Comparison of ENCODE assay signal across 9 cellular contexts in the genomic region with DNA sequence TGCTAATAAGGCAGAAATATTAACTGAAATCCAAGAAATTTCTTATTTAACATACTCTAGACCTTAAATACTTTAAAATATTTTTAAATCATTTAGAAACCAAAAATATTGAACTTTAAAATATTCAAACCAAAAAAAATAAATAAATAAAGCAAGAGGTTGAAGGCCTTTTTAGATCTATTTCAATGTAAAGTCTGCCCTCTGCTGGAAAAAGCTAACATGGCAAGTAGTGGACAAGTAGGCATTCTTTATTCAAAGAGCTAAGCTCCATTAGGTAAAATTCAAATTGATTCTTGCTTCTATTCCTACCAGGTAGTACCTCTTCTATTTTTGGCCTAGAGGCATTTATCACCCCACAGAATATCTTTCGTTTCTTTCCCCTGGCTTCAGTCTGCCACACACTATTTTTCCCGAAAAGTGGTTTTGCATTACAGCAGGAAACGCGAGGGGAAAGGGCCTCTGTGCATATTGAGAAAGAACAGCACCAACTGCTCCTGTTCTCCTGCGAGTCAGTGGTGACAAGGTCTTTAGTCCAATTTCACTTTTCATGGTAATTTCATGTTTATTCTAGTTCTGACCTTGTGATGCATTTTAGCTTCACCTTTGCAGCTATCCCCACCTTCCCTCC. TPM values are rescaled to one million over a fixed set of nuclear protein-coding genes. Genes with fewer than 3 reads are reported as not detected.
DNase-seq lines count a peak whose midpoint lies in the region; ATAC-seq and TF ChIP-seq lines count a peak whose summit lies in the region.
"Had no signal": no experiment of that assay in that cellular context is flagged by ENCODE, and none has a peak within 500 bp of the region (broad histone marks: within the 10 kb centered on the region; RNA-seq: fewer than 3 reads in every experiment).

No MANE protein-coding gene starts in this region.

- no peak overlapping the region for H3K27ac Mint-ChIP-seq in immature natural killer cell

- H3K9me3 Mint-ChIP-seq in immature natural killer cell: no peaks in the 10 kb centered on the region
- H3K9me3 Mint-ChIP-seq: central memory CD8-positive, alpha-beta T cell had no signal

- H3K4me3 Mint-ChIP-seq in immature natural killer cell: no peak overlapping the region
- H3K4me3 Mint-ChIP-seq: central memory CD8-positive, alpha-beta T cell had no signal

- intact Hi-C loops in ascending aorta (cut with DNase I): loop anchor here (1.0 to 5.0 kb wide), 2 partner anchors 41 to 77 kb away; no protein-coding TSS in a partner anchor

- peaks cover 0 to 2% of the 10 kb centered on the region in 2 donors for H3K4me1 Mint-ChIP-seq in immature natural killer cell
- H3K4me1 Mint-ChIP-seq: central memory CD8-positive, alpha-beta T cell had no signal

- no peaks in the 10 kb centered on the region for H3K4me1 ChIP-seq in Peyer's patch
- no peaks in the 10 kb centered on the region for H3K4me1 ChIP-seq in ascending aorta

- ATAC-seq in GM21367 (IDR thresholded peaks at IDR 0.05; ENCODE audit: unreplicated experiment) (peak; percentile 47), GM19463 (IDR thresholded peaks at IDR 0.05; ENCODE audit: unreplicated experiment) (no peak)

- H3K36me3 ChIP-seq in Peyer's patch: no peaks in the 10 kb centered on the region
- no peaks in the 10 kb centered on the region for H3K36me3 ChIP-seq in ascending aorta

- TF ChIP-seq CTCF in Peyer's patch (IDR thresholded peaks at IDR 0.05) (peak; percentile 58 to 90 (median 80)), ascending aorta (IDR thresholded peaks at IDR 0.05) (peak; percentile 72 to 93 (median 88))

- H3K27ac ChIP-seq in Peyer's patch (no peak overlapping the region), ascending aorta (no peak overlapping the region)

- no peak for TF ChIP-seq POLR2A in Peyer's patch (IDR thresholded peaks at IDR 0.05)

- no peaks in the 10 kb centered on the region for H3K36me3 Mint-ChIP-seq in immature natural killer cell

- DNase-seq in DMS79 treated with DMSO at 0.1 percent for 48 hours (lab: John Stamatoyannopoulos, UW) (peak; percentile 70), Peyer's patch (peak in 2 of 3 donors; percentile 72 to 77), ascending aorta (ENCODE audit: low spot score in 2 of 2) (peak in 1 of 2 donors; percentile 69), immature natural killer cell (peak; percentile 53 to 62 (median 60))
- DNase-seq in Jurkat, Clone E6-1 (ENCODE audit: low read depth, low spot score): peak; percentile 73
- peak; percentile 29 for DNase-seq in stimulated activated CD4-positive, alpha-beta T cell treated with anti-CD3 and anti-CD28 coated beads, Interleukin-1b, Interleukin-23, amount 100 ng/mL, for 48 hours

- H3K27me3 ChIP-seq in Peyer's patch (no peaks in the 10 kb centered on the region), ascending aorta (no peaks in the 10 kb centered on the region)

- no peaks in the 10 kb centered on the region for H3K27me3 Mint-ChIP-seq in immature natural killer cell (ENCODE audit: low read depth in 3 of 3)
- H3K27me3 Mint-ChIP-seq: central memory CD8-positive, alpha-beta T cell had no signal

- H3K4me3 ChIP-seq in Jurkat, Clone E6-1 (ENCODE audit: low read length): no peak overlapping the region
- H3K4me3 ChIP-seq in Peyer's patch: no peak overlapping the region
- H3K4me3 ChIP-seq in ascending aorta: no peak overlapping the region

- H3K9me3 ChIP-seq in Peyer's patch: no peaks in the 10 kb centered on the region
- H3K9me3 ChIP-seq in ascending aorta: no peaks in the 10 kb centered on the region

RNA-seq across cellular contexts. Expression of gene IFIH1, which starts 20.4 kb away (rescaled TPM):
- polyA plus RNA-seq in Jurkat, Clone E6-1 (2012; ENCODE audit: insufficient read depth, insufficient read length): 4.4 TPM
- 10 to 100 TPM; 25.4 to 68.5 (median 30.6) TPM for total RNA-seq in Peyer's patch
- total RNA-seq in ascending aorta: 11.8 TPM
- polyA plus RNA-seq in immature natural killer cell: 10 to 100 TPM in 1 of 3 donors, 1 to 10 TPM in 2; 7.2 to 16.8 (median 9.8) TPM

RNA-seq across cellular contexts. Expression of gene GCA, which starts 45.9 kb away (rescaled TPM):
- polyA plus RNA-seq in Jurkat, Clone E6-1 (2012; ENCODE audit: insufficient read depth, insufficient read length): 5.1 TPM
- total RNA-seq in Peyer's patch (10 to 100 TPM; 17.9 to 25.6 (median 23.3) TPM), ascending aorta (45.1 TPM)
- 10 to 100 TPM in 1 of 3 donors, 1 to 10 TPM in 2; 6.1 to 12.6 (median 9.4) TPM for polyA plus RNA-seq in immature natural killer cell

RNA-seq across cellular contexts. Expression of gene FAP, which starts 54.8 kb away (rescaled TPM):
- not detected for polyA plus RNA-seq in Jurkat, Clone E6-1 (2012; ENCODE audit: insufficient read depth, insufficient read length)
- 1 to 10 TPM in 3 of 4 donors, not detected in 1; 1.9 to 2.6 (median 2.3) TPM for total RNA-seq in Peyer's patch
- total RNA-seq in ascending aorta: 16.7 TPM
- not detected for polyA plus RNA-seq in immature natural killer cell
